In genomic region chr9:14993061-14993800, GRCh38 we compare ENCODE assay signal across 9 cellular contexts.
A peak's percentile ranks its signal among the peaks of the same experiment; 100 is the strongest.
DNase-seq lines count a peak whose midpoint lies in the region; ATAC-seq lines count a peak whose summit lies in the region.
"Had no signal": no experiment of that assay in that cellular context is flagged by ENCODE, and none has a peak within 500 bp of the region (broad histone marks: within the 10 kb centered on the region; RNA-seq: fewer than 3 reads in every experiment).

No MANE protein-coding gene starts in this region.

- peak overlapping the region; percentile 41 for H3K27ac Mint-ChIP-seq in activated T-helper 1 cell treated with anti-CD3 and anti-CD28 coated beads, Interleukin-12 subunit alpha, Interleukin-12 subunit beta, Interleukin-2, Interleukin-4 antibody, amounts not matched to agents 30 ng/mL and 10 ng/mL and 1 ng/mL, durations not matched to agents 14 hours and 24 hours and 36 hours
- no peak overlapping the region for H3K27ac Mint-ChIP-seq in stimulated activated effector memory CD8-positive, alpha-beta T cell treated with anti-CD3 and anti-CD28 coated beads, Interleukin-12 subunit alpha, Interleukin-12 subunit beta, amount 100 ng/mL, for 72 hours
- H3K27ac Mint-ChIP-seq: memory B cell had no signal

- peak; percentile 3 for DNase-seq in activated gamma-delta T cell treated with Interleukin-2 at 50 U/mL for 16 hours
- DNase-seq in activated gamma-delta T cell (lab: John Stamatoyannopoulos, UW), result no peak
- peak; percentile 48 for DNase-seq in NCI-H82 treated with DMSO at 0.1 percent for 48 hours (lab: John Stamatoyannopoulos, UW; ENCODE audit: unreplicated experiment)
- DNase-seq in activated T-helper 1 cell treated with anti-CD3 and anti-CD28 coated beads, Interleukin-12 subunit alpha, Interleukin-12 subunit beta, Interleukin-2, Interleukin-4 antibody, amounts not matched to agents 30 ng/mL and 10 ng/mL and 1 ng/mL, durations not matched to agents 14 hours and 24 hours and 36 hours (ENCODE audit: low spot score), result peak; percentile 32
- peak; percentile 59 for DNase-seq in fibroblast of peridontal ligament (ENCODE audit: extremely low read depth)
- DNase-seq in myocyte (ENCODE audit: low read depth), result peak; percentile 1
- DNase-seq in stimulated activated effector memory CD8-positive, alpha-beta T cell treated with anti-CD3 and anti-CD28 coated beads, Interleukin-12 subunit alpha, Interleukin-12 subunit beta, amount 100 ng/mL, for 72 hours (ENCODE audit: low spot score in 2 of 2), result no peak
- DNase-seq in NCI-H1417 treated with DMSO at 0.1 percent for 48 hours (lab: John Stamatoyannopoulos, UW), result no peak

- no peaks in the 10 kb centered on the region for H3K9me3 Mint-ChIP-seq in activated T-helper 1 cell treated with anti-CD3 and anti-CD28 coated beads, Interleukin-12 subunit alpha, Interleukin-12 subunit beta, Interleukin-2, Interleukin-4 antibody, amounts not matched to agents 30 ng/mL and 10 ng/mL and 1 ng/mL, durations not matched to agents 14 hours and 24 hours and 36 hours
- H3K9me3 Mint-ChIP-seq in stimulated activated effector memory CD8-positive, alpha-beta T cell treated with anti-CD3 and anti-CD28 coated beads, Interleukin-12 subunit alpha, Interleukin-12 subunit beta, amount 100 ng/mL, for 72 hours, result peaks cover 8% of the 10 kb centered on the region

- ATAC-seq in stimulated activated effector memory CD8-positive, alpha-beta T cell treated with anti-CD3 and anti-CD28 coated beads, Interleukin-12 subunit alpha, Interleukin-12 subunit beta, amount 100 ng/mL, for 72 hours, result peak; percentile 16

- H3K27me3 Mint-ChIP-seq in activated T-helper 1 cell treated with anti-CD3 and anti-CD28 coated beads, Interleukin-12 subunit alpha, Interleukin-12 subunit beta, Interleukin-2, Interleukin-4 antibody, amounts not matched to agents 30 ng/mL and 10 ng/mL and 1 ng/mL, durations not matched to agents 14 hours and 24 hours and 36 hours (ENCODE audit: insufficient read depth), result peaks cover 2% of the 10 kb centered on the region

- H3K4me1 Mint-ChIP-seq in activated T-helper 1 cell treated with anti-CD3 and anti-CD28 coated beads, Interleukin-12 subunit alpha, Interleukin-12 subunit beta, Interleukin-2, Interleukin-4 antibody, amounts not matched to agents 30 ng/mL and 10 ng/mL and 1 ng/mL, durations not matched to agents 14 hours and 24 hours and 36 hours (ENCODE audit: low read depth), result peaks cover 39% of the 10 kb centered on the region
- peaks cover 13% of the 10 kb centered on the region for H3K4me1 Mint-ChIP-seq in stimulated activated effector memory CD8-positive, alpha-beta T cell treated with anti-CD3 and anti-CD28 coated beads, Interleukin-12 subunit alpha, Interleukin-12 subunit beta, amount 100 ng/mL, for 72 hours

- no peaks in the 10 kb centered on the region for H3K36me3 Mint-ChIP-seq in activated T-helper 1 cell treated with anti-CD3 and anti-CD28 coated beads, Interleukin-12 subunit alpha, Interleukin-12 subunit beta, Interleukin-2, Interleukin-4 antibody, amounts not matched to agents 30 ng/mL and 10 ng/mL and 1 ng/mL, durations not matched to agents 14 hours and 24 hours and 36 hours (ENCODE audit: low read depth)
- no peaks in the 10 kb centered on the region for H3K36me3 Mint-ChIP-seq in stimulated activated effector memory CD8-positive, alpha-beta T cell treated with anti-CD3 and anti-CD28 coated beads, Interleukin-12 subunit alpha, Interleukin-12 subunit beta, amount 100 ng/mL, for 72 hours

- H3K4me3 Mint-ChIP-seq in activated T-helper 1 cell treated with anti-CD3 and anti-CD28 coated beads, Interleukin-12 subunit alpha, Interleukin-12 subunit beta, Interleukin-2, Interleukin-4 antibody, amounts not matched to agents 30 ng/mL and 10 ng/mL and 1 ng/mL, durations not matched to agents 14 hours and 24 hours and 36 hours, result peak overlapping the region; percentile 73
- peak overlapping the region; percentile 48 for H3K4me3 Mint-ChIP-seq in stimulated activated effector memory CD8-positive, alpha-beta T cell treated with anti-CD3 and anti-CD28 coated beads, Interleukin-12 subunit alpha, Interleukin-12 subunit beta, amount 100 ng/mL, for 72 hours
- H3K4me3 Mint-ChIP-seq: memory B cell had no signal

- intact Hi-C loops in activated T-helper 1 cell treated with anti-CD3 and anti-CD28 coated beads, Interleukin-12 subunit alpha, Interleukin-12 subunit beta, Interleukin-2, Interleukin-4 antibody, amounts not matched to agents 30 ng/mL and 10 ng/mL and 1 ng/mL, durations not matched to agents 14 hours and 24 hours and 36 hours (cut with micrococcal nuclease), result loop anchor here (10.0 kb wide), 3 partner anchors 302 to 668 kb away; partner anchors contain the start of gene SNAPC3

Comparison
In these comparisons a context has a peak if more than half of its experiments do, and no peak if none do; other contexts are left out.
1. DNase-seq: peak in activated gamma-delta T cell treated with Interleukin-2 at 50 U/mL for 16 hours (single experiment), NCI-H82 treated with DMSO at 0.1 percent for 48 hours (single experiment), activated T-helper 1 cell treated with anti-CD3 and anti-CD28 coated beads, Interleukin-12 subunit alpha, Interleukin-12 subunit beta, Interleukin-2, Interleukin-4 antibody, amounts not matched to agents 30 ng/mL and 10 ng/mL and 1 ng/mL, durations not matched to agents 14 hours and 24 hours and 36 hours (single experiment), fibroblast of peridontal ligament (single experiment) and myocyte (single experiment); none in activated gamma-delta T cell (single experiment), stimulated activated effector memory CD8-positive, alpha-beta T cell treated with anti-CD3 and anti-CD28 coated beads, Interleukin-12 subunit alpha, Interleukin-12 subunit beta, amount 100 ng/mL, for 72 hours (0 of 2) and NCI-H1417 treated with DMSO at 0.1 percent for 48 hours (single experiment).